ENCODE assay signal across 18 cellular contexts in genomic region chr3:39109086-39109485, GRCh38. TPM values are rescaled to one million over a fixed set of nuclear protein-coding genes. Genes with fewer than 3 reads are reported as not detected.
A peak's percentile ranks its signal among the peaks of the same experiment; 100 is the strongest.
DNase-seq lines count a peak whose midpoint lies in the region; ATAC-seq and TF ChIP-seq lines count a peak whose summit lies in the region.
"Had no signal": no experiment of that assay in that cellular context is flagged by ENCODE, and none has a peak within 500 bp of the region (broad histone marks: within the 10 kb centered on the region; RNA-seq: fewer than 3 reads in every experiment).

No MANE protein-coding gene starts in this region.

- no peaks in the 10 kb centered on the region for H3K9me3 ChIP-seq in BLaER1 treated with 17β-estradiol and CSF1 and Interleukin-3, amounts not matched to agents 10 nM and 100 nM (replicated peaks in 1 of 11)
- H3K9me3 ChIP-seq in CD8-positive, alpha-beta memory T cell (ENCODE audit: low read length), result no peaks in the 10 kb centered on the region
- H3K9me3 ChIP-seq: heart left ventricle, SJSA1 had no signal

- no peak overlapping the region for H3K9ac ChIP-seq in BLaER1 treated with 17β-estradiol and CSF1 and Interleukin-3, amounts not matched to agents 10 nM and 100 nM

- peaks cover 10 to 33% (median 26%) of the 10 kb centered on the region in 11 experiments; a peak in 20 of 22 replicates for H4K20me1 ChIP-seq in BLaER1 treated with 17β-estradiol and CSF1 and Interleukin-3, amounts not matched to agents 10 nM and 100 nM

- H3K4me1 ChIP-seq in BLaER1 treated with 17β-estradiol and CSF1 and Interleukin-3, amounts not matched to agents 10 nM and 100 nM, result peaks cover 42 to 62% (median 58%) of the 10 kb centered on the region in 10 experiments
- peaks cover 29% of the 10 kb centered on the region for H3K4me1 ChIP-seq in CD8-positive, alpha-beta memory T cell (ENCODE audit: insufficient read depth, low read length)

- H3K4me3 Mint-ChIP-seq in CD8-positive, alpha-beta memory T cell, result peak overlapping the region in 4 of 7 donors; percentile 52 to 95 (median 92)
- peak overlapping the region; percentile 93 for H3K4me3 Mint-ChIP-seq in activated T-helper 2 cell treated with anti-CD3 and anti-CD28 coated beads, Interferon-gamma antibody, Interleukin-2, Interleukin-4, amounts not matched to agents 10 μg/mL and 5 μg/mL and 100 μg/mL, durations not matched to agents 14 hours and 24 hours and 36 hours (ENCODE audit: low read depth)
- H3K4me3 Mint-ChIP-seq in natural killer cell, result peak overlapping the region; percentile 95

- peak overlapping the region in 7 of 8 donors; percentile 17 to 97 (median 81) for H3K27ac Mint-ChIP-seq in CD8-positive, alpha-beta memory T cell
- H3K27ac Mint-ChIP-seq in activated T-helper 2 cell treated with anti-CD3 and anti-CD28 coated beads, Interferon-gamma antibody, Interleukin-2, Interleukin-4, amounts not matched to agents 10 μg/mL and 5 μg/mL and 100 μg/mL, durations not matched to agents 14 hours and 24 hours and 36 hours, result no peak overlapping the region
- peak overlapping the region in 1 of 2 donors; percentile 85 for H3K27ac Mint-ChIP-seq in natural killer cell

- H3K9me3 Mint-ChIP-seq in CD8-positive, alpha-beta memory T cell, result no peaks in the 10 kb centered on the region
- no peaks in the 10 kb centered on the region for H3K9me3 Mint-ChIP-seq in activated T-helper 2 cell treated with anti-CD3 and anti-CD28 coated beads, Interferon-gamma antibody, Interleukin-2, Interleukin-4, amounts not matched to agents 10 μg/mL and 5 μg/mL and 100 μg/mL, durations not matched to agents 14 hours and 24 hours and 36 hours
- no peaks in the 10 kb centered on the region for H3K9me3 Mint-ChIP-seq in natural killer cell

- peaks cover 0 to 2% of the 10 kb centered on the region in 2 donors for H3K27me3 Mint-ChIP-seq in CD8-positive, alpha-beta memory T cell
- peaks cover 3% of the 10 kb centered on the region for H3K27me3 Mint-ChIP-seq in activated T-helper 2 cell treated with anti-CD3 and anti-CD28 coated beads, Interferon-gamma antibody, Interleukin-2, Interleukin-4, amounts not matched to agents 10 μg/mL and 5 μg/mL and 100 μg/mL, durations not matched to agents 14 hours and 24 hours and 36 hours (ENCODE audit: low read depth)
- H3K27me3 Mint-ChIP-seq in natural killer cell (ENCODE audit: low read depth in 2 of 2), result peaks cover 31 to 67% of the 10 kb centered on the region in 2 donors

- no peak for ATAC-seq in natural killer cell
- no peak for ATAC-seq in GM21360 (IDR thresholded peaks at IDR 0.05; ENCODE audit: unreplicated experiment)
- ATAC-seq: heart left ventricle, PC-3 had no signal

- DNase-seq in CD8-positive, alpha-beta memory T cell, result no peak
- no peak for DNase-seq in activated T-helper 2 cell treated with anti-CD3 and anti-CD28 coated beads, Interferon-gamma antibody, Interleukin-2, Interleukin-4, amounts not matched to agents 10 μg/mL and 5 μg/mL and 100 μg/mL, durations not matched to agents 14 hours and 24 hours and 36 hours (ENCODE audit: low spot score)
- no peak for DNase-seq in natural killer cell
- DNase-seq in stimulated activated CD4-positive, alpha-beta T cell treated with anti-CD3 and anti-CD28 coated beads, Interleukin-12 subunit alpha, Interleukin-12 subunit beta, amount 100 ng/mL, for 4 hours, result no peak
- DNase-seq in activated CD4-positive, CD25-positive, alpha-beta regulatory T cell treated with anti-CD3 and anti-CD28 coated beads, Interleukin-2, amount 50 U/mL, for 72 hours, result no peak
- DNase-seq: activated CD4-positive, alpha-beta T cell treated with anti-CD3 and anti-CD28 coated beads, Interleukin-2, amount 50 U/mL, for 1 hour; amygdala; effector memory CD4-positive, alpha-beta T cell; heart left ventricle; Kasumi-1; NCI-H1105; NCI-H526; PC-3; stimulated activated CD4-positive, alpha-beta T cell treated with anti-CD3 and anti-CD28 coated beads, Interleukin-2, amount 100 ng/mL, for 24 hours had no signal

- POLR2A ChIA-PET in CD8-positive, alpha-beta memory T cell (lab: Charles Lee), result interaction anchor here (0.6 kb wide), 1 partner anchor 66 kb away, joined by 3 read pairs; no protein-coding TSS in a partner anchor

- intact Hi-C loops in activated T-helper 2 cell treated with anti-CD3 and anti-CD28 coated beads, Interferon-gamma antibody, Interleukin-2, Interleukin-4, amounts not matched to agents 10 μg/mL and 5 μg/mL and 100 μg/mL, durations not matched to agents 14 hours and 24 hours and 36 hours (cut with micrococcal nuclease), result loop anchor here (5.0 kb wide), 1 partner anchor 183 kb away; no protein-coding TSS in a partner anchor
- intact Hi-C loops in natural killer cell (cut with micrococcal nuclease), result loop anchor here (10.0 kb wide), 1 partner anchor 76 kb away; no protein-coding TSS in a partner anchor

- peak overlapping the region; percentile 92 to 100 (median 98) for H3K4me2 ChIP-seq in BLaER1 treated with 17β-estradiol and CSF1 and Interleukin-3, amounts not matched to agents 10 nM and 100 nM

- H3K36me3 ChIP-seq in BLaER1 treated with 17β-estradiol and CSF1 and Interleukin-3, amounts not matched to agents 10 nM and 100 nM, result peaks cover 0 to 14% (median 0%) of the 10 kb centered on the region in 11 experiments; a peak in 4 of 22 replicates
- H3K36me3 ChIP-seq in CD8-positive, alpha-beta memory T cell (ENCODE audit: insufficient read depth, low read length), result no peaks in the 10 kb centered on the region

- CTCF ChIA-PET in CD8-positive, alpha-beta memory T cell (lab: Charles Lee), result interaction anchor here (1.2 to 3.2 kb wide), 3 partner anchors 81 to 183 kb away, joined by 5 to 13 read pairs (median 6); no protein-coding TSS in a partner anchor

- TF ChIP-seq CTCF in natural killer cell (IDR thresholded peaks at IDR 0.05), result no peak

- H3K27ac ChIP-seq in BLaER1 treated with 17β-estradiol and CSF1 and Interleukin-3, amounts not matched to agents 10 nM and 100 nM, result peak overlapping the region in 4 of 11 experiments; percentile 17 to 38 (median 32); a peak in 7 of 22 replicates
- no peak overlapping the region for H3K27ac ChIP-seq in CD8-positive, alpha-beta memory T cell (ENCODE audit: low read depth, low read length)
- H3K27ac ChIP-seq: SJSA1 had no signal

- peaks cover 0 to 9% (median 0%) of the 10 kb centered on the region in 3 donors for H3K36me3 Mint-ChIP-seq in CD8-positive, alpha-beta memory T cell
- peaks cover 7% of the 10 kb centered on the region for H3K36me3 Mint-ChIP-seq in activated T-helper 2 cell treated with anti-CD3 and anti-CD28 coated beads, Interferon-gamma antibody, Interleukin-2, Interleukin-4, amounts not matched to agents 10 μg/mL and 5 μg/mL and 100 μg/mL, durations not matched to agents 14 hours and 24 hours and 36 hours (ENCODE audit: low read depth)
- no peaks in the 10 kb centered on the region for H3K36me3 Mint-ChIP-seq in natural killer cell

- peaks cover 40 to 45% (median 42%) of the 10 kb centered on the region in 3 donors for H3K4me1 Mint-ChIP-seq in CD8-positive, alpha-beta memory T cell
- peaks cover 29% of the 10 kb centered on the region for H3K4me1 Mint-ChIP-seq in activated T-helper 2 cell treated with anti-CD3 and anti-CD28 coated beads, Interferon-gamma antibody, Interleukin-2, Interleukin-4, amounts not matched to agents 10 μg/mL and 5 μg/mL and 100 μg/mL, durations not matched to agents 14 hours and 24 hours and 36 hours (ENCODE audit: low read depth)
- H3K4me1 Mint-ChIP-seq in natural killer cell, result peaks cover 42 to 43% of the 10 kb centered on the region in 2 donors

- H3K27me3 ChIP-seq in BLaER1 treated with 17β-estradiol and CSF1 and Interleukin-3, amounts not matched to agents 10 nM and 100 nM, result no peaks in the 10 kb centered on the region
- no peaks in the 10 kb centered on the region for H3K27me3 ChIP-seq in CD8-positive, alpha-beta memory T cell (ENCODE audit: insufficient read depth, low read length, poor library complexity, severe bottlenecking)
- H3K27me3 ChIP-seq: heart left ventricle, SJSA1 had no signal

- H3K4me3 ChIP-seq in BLaER1 treated with 17β-estradiol and CSF1 and Interleukin-3, amounts not matched to agents 10 nM and 100 nM, result no peak overlapping the region
- no peak overlapping the region for H3K4me3 ChIP-seq in CD8-positive, alpha-beta memory T cell (ENCODE audit: low read length)
- H3K4me3 ChIP-seq: SJSA1 had no signal

RNA-seq across cellular contexts. Expression of gene TTC21A, which starts 1.6 kb away (rescaled TPM):
- total RNA-seq in CD8-positive, alpha-beta memory T cell, result 1 to 10 TPM in 1 of 2 experiments, under 1 TPM in 1; 0.80 to 1.1 TPM
- polyA plus RNA-seq in CD8-positive, alpha-beta memory T cell, result 0.67 TPM
- 0.55 TPM in 2 replicates for total RNA-seq in activated T-helper 2 cell treated with anti-CD3 and anti-CD28 coated beads, Interferon-gamma antibody, Interleukin-2, Interleukin-4, amounts not matched to agents 10 μg/mL and 5 μg/mL and 100 μg/mL, durations not matched to agents 14 hours and 24 hours and 36 hours
- 1 to 10 TPM; 2.1 to 3.9 (median 2.4) TPM for total RNA-seq in natural killer cell

RNA-seq across cellular contexts. Expression of gene GORASP1, which starts 1.7 kb away (rescaled TPM):
- total RNA-seq in CD8-positive, alpha-beta memory T cell, result 10 to 100 TPM; 21.6 to 22.8 TPM
- 16.9 TPM for polyA plus RNA-seq in CD8-positive, alpha-beta memory T cell
- 31.8 and 32.6 TPM in 2 replicates for total RNA-seq in activated T-helper 2 cell treated with anti-CD3 and anti-CD28 coated beads, Interferon-gamma antibody, Interleukin-2, Interleukin-4, amounts not matched to agents 10 μg/mL and 5 μg/mL and 100 μg/mL, durations not matched to agents 14 hours and 24 hours and 36 hours
- total RNA-seq in natural killer cell, result 10 to 100 TPM; 20.2 to 21.3 (median 20.8) TPM

RNA-seq across cellular contexts. Expression of gene CSRNP1, which starts 44.3 kb away (rescaled TPM):
- 10 to 100 TPM; 31.7 to 33.8 TPM for total RNA-seq in CD8-positive, alpha-beta memory T cell
- polyA plus RNA-seq in CD8-positive, alpha-beta memory T cell, result 30.7 TPM
- 54.0 and 55.4 TPM in 2 replicates for total RNA-seq in activated T-helper 2 cell treated with anti-CD3 and anti-CD28 coated beads, Interferon-gamma antibody, Interleukin-2, Interleukin-4, amounts not matched to agents 10 μg/mL and 5 μg/mL and 100 μg/mL, durations not matched to agents 14 hours and 24 hours and 36 hours
- 100 to 1,000 TPM; 208 to 300 (median 253) TPM for total RNA-seq in natural killer cell

RNA-seq across cellular contexts. Expression of gene WDR48, which starts 57.3 kb away (rescaled TPM):
- 10 to 100 TPM; 44.7 to 46.3 TPM for total RNA-seq in CD8-positive, alpha-beta memory T cell
- polyA plus RNA-seq in CD8-positive, alpha-beta memory T cell, result 44.7 TPM
- total RNA-seq in activated T-helper 2 cell treated with anti-CD3 and anti-CD28 coated beads, Interferon-gamma antibody, Interleukin-2, Interleukin-4, amounts not matched to agents 10 μg/mL and 5 μg/mL and 100 μg/mL, durations not matched to agents 14 hours and 24 hours and 36 hours, result 35.1 and 38.6 TPM in 2 replicates
- 100 to 1,000 TPM in 1 of 3 donors, 10 to 100 TPM in 2; 89.1 to 101 (median 91.5) TPM for total RNA-seq in natural killer cell

RNA-seq across cellular contexts. Expression of gene SCN11A, which starts 57.3 kb away (rescaled TPM):
- under 1 TPM; 0.07 to 0.09 TPM for total RNA-seq in CD8-positive, alpha-beta memory T cell
- polyA plus RNA-seq in CD8-positive, alpha-beta memory T cell, result not detected
- 0.02 TPM in 2 replicates for total RNA-seq in activated T-helper 2 cell treated with anti-CD3 and anti-CD28 coated beads, Interferon-gamma antibody, Interleukin-2, Interleukin-4, amounts not matched to agents 10 μg/mL and 5 μg/mL and 100 μg/mL, durations not matched to agents 14 hours and 24 hours and 36 hours
- total RNA-seq in natural killer cell, result under 1 TPM in 2 of 3 donors, not detected in 1; 0.07 to 0.08 TPM
- total RNA-seq: HT-29, PC-3, SJSA1 had no signal
